ENCODE assay signal across 27 cellular contexts in genomic region chr5:33273985-33274384, GRCh38.
"Had no signal": no experiment of that assay in that cellular context is flagged by ENCODE, and none has a peak within 500 bp of the region (broad histone marks: within the 10 kb centered on the region; RNA-seq: fewer than 3 reads in every experiment).

No MANE protein-coding gene starts in this region.

- FAIRE-seq: astrocyte, TTC549 had no signal

- H3K4me1 ChIP-seq: gastrocnemius medialis, upper lobe of right lung had no signal

- H3K36me3 ChIP-seq: brain microvascular endothelial cell, gastrocnemius medialis, left lung, suprapubic skin, tibial artery, upper lobe of right lung had no signal

- ATAC-seq: gastrocnemius medialis; left lung; natural killer cell treated with Interleukin-12 subunit alpha and Interleukin-12 subunit beta and Interleukin-15 and Interleukin-18, amount 100 ng/mL, for 72 hours; right cardiac atrium; stimulated activated naive B cell treated with anti-CD40 and anti-IgM and Interleukin-4, amounts not matched to agents 10 μg/mL and 1 μg/mL and 100 μg/mL, for 72 hours; upper lobe of right lung had no signal

- H3K27me3 ChIP-seq: brain microvascular endothelial cell, gastrocnemius medialis, left lung, suprapubic skin, tibial artery, upper lobe of right lung had no signal

- H3K9me3 ChIP-seq: gastrocnemius medialis, left lung, suprapubic skin, tibial artery, upper lobe of right lung had no signal

- DNase-seq: activated CD4-positive, alpha-beta T cell treated with anti-CD3 and anti-CD28 coated beads for 48 hours; activated CD4-positive, alpha-beta T cell treated with anti-CD3 and anti-CD28 coated beads, Interleukin-2, amount 50 U/mL, for 48 hours; activated CD8-positive, alpha-beta memory T cell treated with anti-CD3 and anti-CD28 coated beads, Interleukin-2, amount 50 U/mL, for 4 hours; activated effector memory CD4-positive, alpha-beta T cell treated with anti-CD3 and anti-CD28 coated beads, Interleukin-2, amount 50 U/mL, for 16 hours; activated naive CD4-positive, alpha-beta T cell treated with anti-CD3 and anti-CD28 coated beads for 36 hours; activated naive CD8-positive, alpha-beta T cell treated with anti-CD3 and anti-CD28 coated beads for 36 hours; activated T-cell treated with anti-CD3 and anti-CD28 coated beads, Interleukin-2, amount 50 U/mL, for 1 hour; brain microvascular endothelial cell; caudate nucleus; gastrocnemius medialis; glutamatergic neuron; left lung; mesendoderm; right cardiac atrium; stimulated activated CD4-positive, alpha-beta T cell treated with anti-CD3 and anti-CD28 coated beads, Interleukin-15, amount 100 ng/mL, for 24 hours; stimulated activated CD4-positive, alpha-beta T cell treated with anti-CD3 and anti-CD28 coated beads, Interleukin-2, amount 100 ng/mL, for 24 hours; stimulated activated naive B cell treated with anti-CD40 and anti-IgM and Interleukin-4, amounts not matched to agents 10 μg/mL and 1 μg/mL and 100 μg/mL, for 72 hours; SW 1271; T-helper 9 cell; tibial artery; upper lobe of right lung had no signal

- H3K27ac ChIP-seq: brain microvascular endothelial cell, gastrocnemius medialis, left lung, suprapubic skin, tibial artery, upper lobe of right lung, VCaP had no signal

- H3K4me3 ChIP-seq: gastrocnemius medialis, left lung, lung, suprapubic skin, tibial artery, upper lobe of right lung had no signal
